Comparison of ENCODE assay signal across 12 cellular contexts in genomic region chr9:129665814-129666511, GRCh38. TPM values are rescaled to one million over a fixed set of nuclear protein-coding genes. Genes with fewer than 3 reads are reported as not detected.
DNase-seq lines count a peak whose midpoint lies in the region; ATAC-seq, FAIRE-seq and TF ChIP-seq lines count a peak whose summit lies in the region.
"Had no signal": no experiment of that assay in that cellular context is flagged by ENCODE, and none has a peak within 500 bp of the region (broad histone marks: within the 10 kb centered on the region; RNA-seq: fewer than 3 reads in every experiment).

No MANE protein-coding gene starts in this region.

- ATAC-seq in GM21529 (IDR thresholded peaks at IDR 0.05; ENCODE audit: unreplicated experiment), result no peak

- H3K4me1 Mint-ChIP-seq in astrocyte (ENCODE audit: low read depth, unreplicated experiment), result no peaks in the 10 kb centered on the region

- TF ChIP-seq POLR2A in tibial nerve (IDR thresholded peaks at IDR 0.05), result peak in 1 of 2 donors; percentile 4

- peaks cover 16% of the 10 kb centered on the region for H3K27me3 ChIP-seq in astrocyte (ENCODE audit: insufficient read depth, low read length)
- H3K27me3 ChIP-seq in tibial nerve, result peaks cover 0 to 48% of the 10 kb centered on the region in 2 donors

- TF ChIP-seq EP300 in tibial nerve (IDR thresholded peaks at IDR 0.05), result no peak

- H3K4me1 ChIP-seq in astrocyte (ENCODE audit: insufficient read depth, low read length), result peaks cover 10% of the 10 kb centered on the region
- peaks cover 0 to 31% (median 4%) of the 10 kb centered on the region in 4 donors for H3K4me1 ChIP-seq in tibial nerve

- peaks cover 3% of the 10 kb centered on the region for H4K20me1 ChIP-seq in astrocyte (ENCODE audit: insufficient read depth, low read length)

- no peak for FAIRE-seq in astrocyte (lab: Jason Lieb, UNC)

- H2AFZ ChIP-seq in astrocyte (ENCODE audit: low read depth, low read length), result no peak overlapping the region

- H3K27ac Mint-ChIP-seq in astrocyte (ENCODE audit: unreplicated experiment), result no peak overlapping the region

- no peak overlapping the region for H3K4me3 Mint-ChIP-seq in astrocyte (ENCODE audit: unreplicated experiment)
- H3K4me3 Mint-ChIP-seq: neural crest cell had no signal

- no peak overlapping the region for H3K4me3 ChIP-seq in astrocyte (ENCODE audit: insufficient read depth, low read depth, low read length)
- H3K4me3 ChIP-seq in tibial nerve, result peak overlapping the region; percentile 2 to 59 (median 31)

- no peak overlapping the region for H3K9ac ChIP-seq in astrocyte (ENCODE audit: low read length)

- H3K27ac ChIP-seq in astrocyte (ENCODE audit: low read depth, low read length), result no peak overlapping the region
- peak overlapping the region in 1 of 4 donors; percentile 66 for H3K27ac ChIP-seq in tibial nerve
- H3K27ac ChIP-seq: C4-2B had no signal

- no peaks in the 10 kb centered on the region for H3K9me3 Mint-ChIP-seq in astrocyte (ENCODE audit: unreplicated experiment)
- H3K9me3 Mint-ChIP-seq: neural crest cell had no signal

- peak overlapping the region; percentile 73 for H3K4me2 ChIP-seq in astrocyte (ENCODE audit: low read length)

- 1 to 3% methylated on average over 34 to 48 of the region's 87 CpGs for WGBS in tibial nerve, 2 donors

- H3K27me3 Mint-ChIP-seq in astrocyte (ENCODE audit: low read depth, unreplicated experiment), result peaks cover 31% of the 10 kb centered on the region

- no peak for TF ChIP-seq CTCF in astrocyte (IDR thresholded peaks at IDR 0.05; ENCODE audit: insufficient read depth, low read depth, low read length)
- no peak for TF ChIP-seq CTCF in tibial nerve (IDR thresholded peaks at IDR 0.05)

- DNase-seq in activated T-cell treated with anti-CD3 and anti-CD28 coated beads, Interleukin-2, amount 50 U/mL, for 1 hour, result peak; percentile 29
- DNase-seq in activated T-cell treated with anti-CD3 and anti-CD28 coated beads for 4 hours (no peak), astrocyte (ENCODE audit: low read depth) (no peak), left kidney (ENCODE audit: low read depth, low spot score) (peak; percentile 56), tibial nerve (ENCODE audit: low spot score in 2 of 2) (no peak), HuH-7 (ENCODE audit: low spot score) (no peak), retina (no peak)
- DNase-seq: NCI-H1105 treated with DMSO at 0.1 percent for 48 hours had no signal

- no peaks in the 10 kb centered on the region for H3K36me3 Mint-ChIP-seq in astrocyte (ENCODE audit: low read depth, unreplicated experiment)

- no peaks in the 10 kb centered on the region for H3K36me3 ChIP-seq in astrocyte (ENCODE audit: insufficient read depth, low read length)
- no peaks in the 10 kb centered on the region for H3K36me3 ChIP-seq in tibial nerve

- no peaks in the 10 kb centered on the region for H3K79me2 ChIP-seq in astrocyte (ENCODE audit: insufficient read depth, low read length)

- no peaks in the 10 kb centered on the region for H3K9me3 ChIP-seq in astrocyte (ENCODE audit: insufficient read depth, low read depth, low read length)
- no peaks in the 10 kb centered on the region for H3K9me3 ChIP-seq in tibial nerve

RNA-seq across cellular contexts. Expression of gene PRRX2, which starts 0.5 kb away (rescaled TPM):
- total RNA-seq in astrocyte (not detected in 2 replicates), tibial nerve (10 to 100 TPM in 3 of 4 donors, 1 to 10 TPM in 1; 9.6 to 32.1 (median 14.9) TPM)

RNA-seq across cellular contexts. Expression of gene ASB6, which starts 24.0 kb away (rescaled TPM):
- total RNA-seq in astrocyte (21.7 and 24.3 TPM in 2 replicates), tibial nerve (10 to 100 TPM; 14.9 to 25.5 (median 22.4) TPM)

RNA-seq across cellular contexts. Expression of gene NTMT1, which starts 40.0 kb away (rescaled TPM):
- 54.0 and 55.1 TPM in 2 replicates for total RNA-seq in astrocyte
- 10 to 100 TPM; 23.9 to 30.6 (median 27.5) TPM for total RNA-seq in tibial nerve

RNA-seq across cellular contexts. Expression of gene C9orf50, which starts 45.1 kb away (rescaled TPM):
- total RNA-seq in astrocyte, result 0.41 TPM in 1 of 2 replicates, not detected in the other
- total RNA-seq in tibial nerve, result 1 to 10 TPM in 3 of 4 donors, under 1 TPM in 1; 0.90 to 1.7 (median 1.3) TPM
- total RNA-seq: dermis microvascular lymphatic vessel endothelial cell had no signal

Comparison
In these comparisons a context has a peak if more than half of its experiments do, and no peak if none do; other contexts are left out.
1. DNase-seq: peak in activated T-cell treated with anti-CD3 and anti-CD28 coated beads, Interleukin-2, amount 50 U/mL, for 1 hour (single experiment) and left kidney (single experiment); none in activated T-cell treated with anti-CD3 and anti-CD28 coated beads for 4 hours (single experiment), astrocyte (single experiment), tibial nerve (0 of 2), HuH-7 (single experiment) and retina (single experiment).
2. RNA of gene PRRX2, which starts 0.5 kb away (total RNA-seq): 9.6 to 32.1 TPM in tibial nerve; not detected in astrocyte; every median in the first group is over 10 times any median in the second.